In genomic region chr9:105195259-105195658, GRCh38 we compare ENCODE assay signal across 27 cellular contexts.
"Had no signal": no experiment of that assay in that cellular context is flagged by ENCODE, and none has a peak within 500 bp of the region (broad histone marks: within the 10 kb centered on the region; RNA-seq: fewer than 3 reads in every experiment).

No MANE protein-coding gene starts in this region.

- ATAC-seq: effector memory CD8-positive, alpha-beta T cell; esophagus mucosa; heart right ventricle; left cardiac atrium; left lung; naive thymus-derived CD4-positive, alpha-beta T cell; psoas muscle; right cardiac atrium; stimulated activated effector memory CD8-positive, alpha-beta T cell treated with anti-CD3 and anti-CD28 coated beads, Interleukin-12 subunit alpha, Interleukin-12 subunit beta, amount 100 ng/mL, for 72 hours had no signal

- DNase-seq: effector memory CD8-positive, alpha-beta T cell; foreskin fibroblast; glutamatergic neuron; heart right ventricle; hippocampal formation; left cardiac atrium; left lung; mesendoderm; midbrain; naive thymus-derived CD4-positive, alpha-beta T cell; nucleus accumbens; posterior cingulate gyrus; psoas muscle; right cardiac atrium; sigmoid colon; stimulated activated CD4-positive, alpha-beta T cell treated with anti-CD3 and anti-CD28 coated beads, Interleukin-2, amount 100 ng/mL, for 24 hours; stimulated activated CD4-positive, alpha-beta T cell treated with anti-CD3 and anti-CD28 coated beads, Interleukin-4, amount 100 ng/mL, for 24 hours; stimulated activated naive CD4-positive, alpha-beta T cell treated with Interleukin-2 at 50 U/mL for 16 hours; stomach; thyroid gland had no signal

- H3K36me3 ChIP-seq: heart right ventricle, left lung, sigmoid colon, stomach, thyroid gland had no signal

- H3K9me3 Mint-ChIP-seq: effector memory CD8-positive, alpha-beta T cell; nephron; stimulated activated effector memory CD8-positive, alpha-beta T cell treated with anti-CD3 and anti-CD28 coated beads, Interleukin-12 subunit alpha, Interleukin-12 subunit beta, amount 100 ng/mL, for 72 hours; type B pancreatic cell had no signal

- FAIRE-seq: endometrium, islet of Langerhans had no signal

- H3K4me1 Mint-ChIP-seq: stimulated activated effector memory CD8-positive, alpha-beta T cell treated with anti-CD3 and anti-CD28 coated beads, Interleukin-12 subunit alpha, Interleukin-12 subunit beta, amount 100 ng/mL, for 72 hours had no signal

- H3K9me3 ChIP-seq: heart right ventricle, left lung, psoas muscle, sigmoid colon, stomach, thyroid gland had no signal

- H3K27ac ChIP-seq: coronary artery, heart right ventricle, left lung, psoas muscle, sigmoid colon, stomach, thyroid gland had no signal

- H3K4me3 ChIP-seq: coronary artery, heart right ventricle, left lung, psoas muscle, sigmoid colon, stomach, thyroid gland had no signal

- H3K4me3 Mint-ChIP-seq: effector memory CD8-positive, alpha-beta T cell; naive thymus-derived CD4-positive, alpha-beta T cell; nephron; stimulated activated effector memory CD8-positive, alpha-beta T cell treated with anti-CD3 and anti-CD28 coated beads, Interleukin-12 subunit alpha, Interleukin-12 subunit beta, amount 100 ng/mL, for 72 hours; type B pancreatic cell had no signal

- H3K27ac Mint-ChIP-seq: effector memory CD8-positive, alpha-beta T cell; naive thymus-derived CD4-positive, alpha-beta T cell; nephron; stimulated activated effector memory CD8-positive, alpha-beta T cell treated with anti-CD3 and anti-CD28 coated beads, Interleukin-12 subunit alpha, Interleukin-12 subunit beta, amount 100 ng/mL, for 72 hours; type B pancreatic cell had no signal

- H3K4me1 ChIP-seq: psoas muscle, thyroid gland had no signal

- H3K27me3 ChIP-seq: left lung, sigmoid colon, stomach, thyroid gland had no signal

- H3K27me3 Mint-ChIP-seq: type B pancreatic cell had no signal

- H3K36me3 Mint-ChIP-seq: naive thymus-derived CD4-positive, alpha-beta T cell; stimulated activated effector memory CD8-positive, alpha-beta T cell treated with anti-CD3 and anti-CD28 coated beads, Interleukin-12 subunit alpha, Interleukin-12 subunit beta, amount 100 ng/mL, for 72 hours; type B pancreatic cell had no signal
